In genomic region chr12:125065753-125066570, GRCh38 we compare ENCODE assay signal across 7 cellular contexts. TPM values are rescaled to one million over a fixed set of nuclear protein-coding genes. Genes with fewer than 3 reads are reported as not detected.
DNase-seq lines count a peak whose midpoint lies in the region; ATAC-seq and TF ChIP-seq lines count a peak whose summit lies in the region.

No MANE protein-coding gene starts in this region.

- H3K27ac Mint-ChIP-seq in effector memory CD8-positive, alpha-beta T cell, result peak overlapping the region; percentile 77 to 87
- no peak overlapping the region for H3K27ac Mint-ChIP-seq in neural progenitor cell

- peaks cover 4% of the 10 kb centered on the region for H3K36me3 Mint-ChIP-seq in effector memory CD8-positive, alpha-beta T cell (ENCODE audit: insufficient read depth)
- H3K36me3 Mint-ChIP-seq in neural progenitor cell, result no peaks in the 10 kb centered on the region

- no peak for TF ChIP-seq CTCF in LNCaP clone FGC (IDR thresholded peaks at IDR 0.05; ENCODE audit: control insufficient read depth, extremely low read depth, insufficient read depth)
- TF ChIP-seq CTCF in neural progenitor cell (IDR thresholded peaks at IDR 0.05), result no peak

- peak; percentile 33 for ATAC-seq in GM21360 (IDR thresholded peaks at IDR 0.05; ENCODE audit: unreplicated experiment)
- ATAC-seq in effector memory CD8-positive, alpha-beta T cell (replicated peaks), result no peak

- no peaks in the 10 kb centered on the region for H3K9me3 ChIP-seq in neural progenitor cell (ENCODE audit: low read depth)

- H3K4me1 ChIP-seq in neural progenitor cell, result peaks cover 14% of the 10 kb centered on the region

- H3K9me3 Mint-ChIP-seq in effector memory CD8-positive, alpha-beta T cell, result no peaks in the 10 kb centered on the region
- peaks cover 3% of the 10 kb centered on the region for H3K9me3 Mint-ChIP-seq in neural progenitor cell

- H3K27ac ChIP-seq in neural progenitor cell, result no peak overlapping the region

- peaks cover 8% of the 10 kb centered on the region for H3F3A ChIP-seq in neural progenitor cell (ENCODE audit: low read depth)

- H3K9ac ChIP-seq in neural progenitor cell, result peak overlapping the region; percentile 70

- H3K27me3 Mint-ChIP-seq in effector memory CD8-positive, alpha-beta T cell, result peaks cover 0 to 9% of the 10 kb centered on the region in 2 donors
- H3K27me3 Mint-ChIP-seq in neural progenitor cell (ENCODE audit: insufficient read depth, low read depth), result peaks cover 5% of the 10 kb centered on the region

- H3K79me2 ChIP-seq in neural progenitor cell (ENCODE audit: low read depth), result no peaks in the 10 kb centered on the region

- peak overlapping the region; percentile 98 for H3K4me2 ChIP-seq in neural progenitor cell

- peak overlapping the region; percentile 96 for H2AFZ ChIP-seq in neural progenitor cell (replicated peaks)

- no peaks in the 10 kb centered on the region for H4K20me1 ChIP-seq in neural progenitor cell (ENCODE audit: low read depth)

- no peaks in the 10 kb centered on the region for H3K36me3 ChIP-seq in neural progenitor cell

- H3K4me3 ChIP-seq in LNCaP clone FGC (ENCODE audit: low read depth, low read length) (peak overlapping the region; percentile 91), neural progenitor cell (peak overlapping the region; percentile 82)

- peaks cover 12 to 23% of the 10 kb centered on the region in 2 donors for H3K4me1 Mint-ChIP-seq in effector memory CD8-positive, alpha-beta T cell (ENCODE audit: low read depth in 2 of 2)
- H3K4me1 Mint-ChIP-seq in neural progenitor cell, result peaks cover 11% of the 10 kb centered on the region

- H3K27me3 ChIP-seq in neural progenitor cell, result peaks cover 13% of the 10 kb centered on the region

- DNase-seq in LNCaP clone FGC (ENCODE audit: low read depth), result no peak
- no peak for DNase-seq in effector memory CD8-positive, alpha-beta T cell
- DNase-seq in neural progenitor cell (ENCODE audit: low spot score), result no peak
- no peak for DNase-seq in NCI-H1048 (lab: John Stamatoyannopoulos, UW)
- DNase-seq in NAMALWA (ENCODE audit: low spot score), result no peak
- DNase-seq in activated CD8-positive, alpha-beta memory T cell treated with anti-CD3 and anti-CD28 coated beads for 24 hours, result no peak

- H3K4me3 Mint-ChIP-seq in effector memory CD8-positive, alpha-beta T cell, result peak overlapping the region; percentile 62 to 81
- peak overlapping the region; percentile 86 for H3K4me3 Mint-ChIP-seq in neural progenitor cell

RNA-seq across cellular contexts. Expression of gene AACS, which starts 0.7 kb away (rescaled TPM):
- 16.6 and 22.9 TPM in 2 replicates for total RNA-seq in neural progenitor cell (ENCODE audit: low replicate concordance)
